ENCODE assay signal across 27 cellular contexts in genomic region chr21:35579520-35580293, GRCh38.
A peak's percentile ranks its signal among the peaks of the same experiment; 100 is the strongest.
DNase-seq lines count a peak whose midpoint lies in the region; ATAC-seq, FAIRE-seq and TF ChIP-seq lines count a peak whose summit lies in the region.
"Had no signal": no experiment of that assay in that cellular context is flagged by ENCODE, and none has a peak within 500 bp of the region (broad histone marks: within the 10 kb centered on the region; RNA-seq: fewer than 3 reads in every experiment).

No MANE protein-coding gene starts in this region.

- H3K18ac ChIP-seq in IMR-90 (ENCODE audit: low read depth, low read length), result peak overlapping the region; percentile 31; the same call in 1 of the 2 replicates

- H3K4me1 Mint-ChIP-seq in activated CD8-positive, alpha-beta T cell treated with anti-CD3 and anti-CD28 coated beads for 36 hours (ENCODE audit: low read depth), result peaks cover 17% of the 10 kb centered on the region
- no peaks in the 10 kb centered on the region for H3K4me1 Mint-ChIP-seq in activated CD8-positive, alpha-beta T cell treated with anti-CD3 and anti-CD28 coated beads, Interleukin-2, amount 10 ng/mL, durations not matched to agents 7 days and 5 days (ENCODE audit: low read depth)
- H3K4me1 Mint-ChIP-seq: CD8-positive, alpha-beta memory T cell; endodermal cell; immature natural killer cell had no signal

- H4K8ac ChIP-seq in IMR-90 (ENCODE audit: low read depth in 2 of 2, low read length in 2 of 2), result no peak overlapping the region

- no peak for DNase-seq in activated CD8-positive, alpha-beta T cell treated with anti-CD3 and anti-CD28 coated beads for 36 hours
- DNase-seq in activated CD8-positive, alpha-beta T cell treated with anti-CD3 and anti-CD28 coated beads, Interleukin-2, amount 10 ng/mL, durations not matched to agents 7 days and 5 days, result no peak
- DNase-seq in IMR-90 (peak; percentile 44), bronchial epithelial cell (ENCODE audit: low read depth) (peak; percentile 62), epidermal melanocyte (ENCODE audit: insufficient read length, low spot score) (no peak), spleen (no peak)
- DNase-seq: activated CD4-positive, alpha-beta T cell treated with anti-CD3 and anti-CD28 coated beads, Interleukin-2, amount 10 ng/mL, durations not matched to agents 7 days and 5 days; BE2C; CD8-positive, alpha-beta memory T cell; central memory CD4-positive, alpha-beta T cell; endodermal cell; hypothalamus; immature natural killer cell; left colon; NCI-H1092; NCI-H187; NCI-H2171; NCI-H510A treated with DMSO at 0.1 percent for 48 hours; PC-3; right cardiac atrium; stimulated activated naive CD4-positive, alpha-beta T cell had no signal

- no peak overlapping the region for H3K4me3 Mint-ChIP-seq in activated CD8-positive, alpha-beta T cell treated with anti-CD3 and anti-CD28 coated beads for 36 hours
- H3K4me3 Mint-ChIP-seq in activated CD8-positive, alpha-beta T cell treated with anti-CD3 and anti-CD28 coated beads, Interleukin-2, amount 10 ng/mL, durations not matched to agents 7 days and 5 days, result no peak overlapping the region
- H3K4me3 Mint-ChIP-seq: activated CD4-positive, alpha-beta T cell treated with anti-CD3 and anti-CD28 coated beads, Interleukin-2, amount 10 ng/mL, durations not matched to agents 7 days and 5 days; CD8-positive, alpha-beta memory T cell; endodermal cell; immature natural killer cell; T-helper 2 cell treated with Interferon-gamma antibody and Interleukin-4, amounts not matched to agents 5 μg/mL and 100 μg/mL, for 36 hours had no signal

- no peak for TF ChIP-seq CTCF in activated CD8-positive, alpha-beta T cell treated with anti-CD3 and anti-CD28 coated beads for 36 hours (IDR thresholded peaks at IDR 0.05)
- no peak for TF ChIP-seq CTCF in IMR-90 (conservative IDR thresholded peaks at IDR 0.05; ENCODE audit: low read depth, low read length)
- TF ChIP-seq CTCF in bronchial epithelial cell (IDR thresholded peaks at IDR 0.05; ENCODE audit: insufficient read depth, low read length, severe bottlenecking), result no peak
- TF ChIP-seq CTCF in spleen (IDR thresholded peaks at IDR 0.05 in 8 of 11, conservative IDR thresholded peaks at IDR 0.05 in 3 of 11), result no peak

- BruUV-seq in IMR-90 (replicated peaks; lab: Mats Ljungman, UMichigan), result no TSS peak

- H3K27me3 ChIP-seq in IMR-90 (ENCODE audit: control insufficient read depth, insufficient read depth, low read length) (no peaks in the 10 kb centered on the region), bronchial epithelial cell (ENCODE audit: control insufficient read depth, insufficient read depth, low read length) (no peaks in the 10 kb centered on the region), skeletal muscle satellite cell (ENCODE audit: control insufficient read depth, insufficient read depth, low read length) (no peaks in the 10 kb centered on the region), spleen (replicated peaks in 1 of 7) (no peaks in the 10 kb centered on the region)
- H3K27me3 ChIP-seq: ascending aorta, BE2C had no signal

- H2BK5ac ChIP-seq in IMR-90 (ENCODE audit: low read depth, low read length, poor library complexity, severe bottlenecking), result no peak overlapping the region

- no peak overlapping the region for H3K27ac Mint-ChIP-seq in activated CD8-positive, alpha-beta T cell treated with anti-CD3 and anti-CD28 coated beads for 36 hours
- no peak overlapping the region for H3K27ac Mint-ChIP-seq in activated CD8-positive, alpha-beta T cell treated with anti-CD3 and anti-CD28 coated beads, Interleukin-2, amount 10 ng/mL, durations not matched to agents 7 days and 5 days
- H3K27ac Mint-ChIP-seq: activated CD4-positive, alpha-beta T cell treated with anti-CD3 and anti-CD28 coated beads, Interleukin-2, amount 10 ng/mL, durations not matched to agents 7 days and 5 days; CD8-positive, alpha-beta memory T cell; endodermal cell; immature natural killer cell; T-helper 2 cell treated with Interferon-gamma antibody and Interleukin-4, amounts not matched to agents 5 μg/mL and 100 μg/mL, for 36 hours had no signal

- POLR2A ChIA-PET in activated CD8-positive, alpha-beta T cell treated with anti-CD3 and anti-CD28 coated beads for 36 hours (lab: Charles Lee), result interaction anchor here (0.6 to 1.0 kb wide), 4 partner anchors 89 to 1451 kb away, joined by 3 read pairs; no protein-coding TSS in a partner anchor
- POLR2A ChIA-PET in activated CD8-positive, alpha-beta T cell treated with anti-CD3 and anti-CD28 coated beads, Interleukin-2, amount 10 ng/mL, durations not matched to agents 7 days and 5 days (lab: Charles Lee), result no interaction called here
- POLR2A ChIA-PET in IMR-90 (lab: Charles Lee; ENCODE audit: unreplicated experiment), result no interaction called here

- H3K14ac ChIP-seq in IMR-90 (replicated peaks; ENCODE audit: low read depth, low read length), result no peak overlapping the region; the same call in 1 of the 2 replicates

- no peak for FAIRE-seq in bronchial epithelial cell (lab: Jason Lieb, UNC)
- FAIRE-seq: H1 had no signal

- peak; percentile 51 for ATAC-seq in activated CD8-positive, alpha-beta T cell treated with anti-CD3 and anti-CD28 coated beads for 36 hours
- ATAC-seq in activated CD8-positive, alpha-beta T cell treated with anti-CD3 and anti-CD28 coated beads, Interleukin-2, amount 10 ng/mL, durations not matched to agents 7 days and 5 days, result no peak
- ATAC-seq in IMR-90 (ENCODE audit: low read depth), result no peak
- ATAC-seq in HG03097 (IDR thresholded peaks at IDR 0.05; ENCODE audit: low FRiP score, unreplicated experiment), result no peak
- ATAC-seq: left colon, PC-3, right cardiac atrium, Right ventricle myocardium inferior had no signal

- no peaks in the 10 kb centered on the region for H4K20me1 ChIP-seq in IMR-90 (ENCODE audit: insufficient read depth, low read length)

- no peaks in the 10 kb centered on the region for H3K9me3 Mint-ChIP-seq in activated CD8-positive, alpha-beta T cell treated with anti-CD3 and anti-CD28 coated beads for 36 hours
- no peaks in the 10 kb centered on the region for H3K9me3 Mint-ChIP-seq in activated CD8-positive, alpha-beta T cell treated with anti-CD3 and anti-CD28 coated beads, Interleukin-2, amount 10 ng/mL, durations not matched to agents 7 days and 5 days (ENCODE audit: insufficient read depth)
- H3K9me3 Mint-ChIP-seq: CD8-positive, alpha-beta memory T cell; endodermal cell; immature natural killer cell had no signal

- CTCF ChIA-PET in activated CD8-positive, alpha-beta T cell treated with anti-CD3 and anti-CD28 coated beads for 36 hours (lab: Charles Lee), result no interaction called here
- CTCF ChIA-PET in activated CD8-positive, alpha-beta T cell treated with anti-CD3 and anti-CD28 coated beads, Interleukin-2, amount 10 ng/mL, durations not matched to agents 7 days and 5 days (lab: Charles Lee), result no interaction called here
- CTCF ChIA-PET in IMR-90 (lab: Yijun Ruan, JAX), result no interaction called here

- no peak overlapping the region for H3K9ac ChIP-seq in IMR-90 (ENCODE audit: low read depth, low read length)
- H3K9ac ChIP-seq in skeletal muscle satellite cell (ENCODE audit: low read depth, low read length), result peak overlapping the region; percentile 31

- no peak for TF ChIP-seq RAD21 in IMR-90 (IDR thresholded peaks at IDR 0.05; ENCODE audit: low read length)

- no peak overlapping the region for H4K5ac ChIP-seq in IMR-90 (ENCODE audit: low read depth, low read length)

- H3K23ac ChIP-seq in IMR-90 (ENCODE audit: low read depth, low read length), result peak overlapping the region; percentile 3; the same call in 1 of the 2 replicates

- peak overlapping the region; percentile 33; the same call in 1 of the 3 replicates for H2BK15ac ChIP-seq in IMR-90 (ENCODE audit: low read depth, low read length)

- no peaks in the 10 kb centered on the region for H3K79me1 ChIP-seq in IMR-90 (ENCODE audit: low read depth in 1 of 2, low read length in 2 of 2)

- no peak overlapping the region for H3K56ac ChIP-seq in IMR-90 (ENCODE audit: extremely low read depth, insufficient read depth, low read length)

- peaks cover 2% of the 10 kb centered on the region; the same call in 1 of the 2 replicates for H3K9me3 ChIP-seq in IMR-90 (ENCODE audit: control insufficient read depth, insufficient read depth, low read length)
- H3K9me3 ChIP-seq in skeletal muscle satellite cell (replicated peaks; ENCODE audit: low read length), result no peaks in the 10 kb centered on the region
- no peaks in the 10 kb centered on the region for H3K9me3 ChIP-seq in spleen
- H3K9me3 ChIP-seq: ascending aorta, BE2C had no signal

- no peak overlapping the region for H3K4ac ChIP-seq in IMR-90 (ENCODE audit: low read depth, low read length)

- H3K4me2 ChIP-seq in IMR-90 (ENCODE audit: low read depth, low read length), result no peak overlapping the region
- H3K4me2 ChIP-seq in skeletal muscle satellite cell (ENCODE audit: low read length), result peak overlapping the region; percentile 35

- H3K27ac ChIP-seq in IMR-90 (ENCODE audit: insufficient read depth, low read length) (no peak overlapping the region), spleen (no peak overlapping the region)
- H3K27ac ChIP-seq: ascending aorta had no signal

- H3K4me1 ChIP-seq in IMR-90 (ENCODE audit: control insufficient read depth, insufficient read depth, low read length) (peaks cover 21% of the 10 kb centered on the region), skeletal muscle satellite cell (ENCODE audit: control insufficient read depth, insufficient read depth, low read length) (peaks cover 43% of the 10 kb centered on the region), spleen (peaks cover 0 to 22% (median 4%) of the 10 kb centered on the region in 6 donors)
- H3K4me1 ChIP-seq: ascending aorta, BE2C had no signal

- H3K9me1 ChIP-seq in IMR-90 (ENCODE audit: insufficient read depth, low read length), result peaks cover 14% of the 10 kb centered on the region

- in situ Hi-C loops in IMR-90 (cut with MboI; ENCODE audit: low sequenced_read_pairs), result no loop called here

- peak overlapping the region; percentile 53; the same call in 1 of the 2 replicates for H2BK120ac ChIP-seq in IMR-90 (ENCODE audit: low read depth, low read length)

- H3K36me3 Mint-ChIP-seq in activated CD8-positive, alpha-beta T cell treated with anti-CD3 and anti-CD28 coated beads for 36 hours (ENCODE audit: low read depth), result no peaks in the 10 kb centered on the region
- no peaks in the 10 kb centered on the region for H3K36me3 Mint-ChIP-seq in activated CD8-positive, alpha-beta T cell treated with anti-CD3 and anti-CD28 coated beads, Interleukin-2, amount 10 ng/mL, durations not matched to agents 7 days and 5 days (ENCODE audit: low read depth)
- H3K36me3 Mint-ChIP-seq: CD8-positive, alpha-beta memory T cell; immature natural killer cell had no signal

- H2BK20ac ChIP-seq in IMR-90 (ENCODE audit: low read depth, low read length), result peak overlapping the region; percentile 51; the same call in 1 of the 2 replicates

- H4K91ac ChIP-seq in IMR-90 (ENCODE audit: insufficient read depth, low read depth, low read length), result no peak overlapping the region; the same call in 1 of the 2 replicates

- H3K27me3 Mint-ChIP-seq in activated CD8-positive, alpha-beta T cell treated with anti-CD3 and anti-CD28 coated beads for 36 hours, result peaks cover 3% of the 10 kb centered on the region
- H3K27me3 Mint-ChIP-seq in activated CD8-positive, alpha-beta T cell treated with anti-CD3 and anti-CD28 coated beads, Interleukin-2, amount 10 ng/mL, durations not matched to agents 7 days and 5 days (ENCODE audit: low read depth), result peaks cover 2% of the 10 kb centered on the region
- H3K27me3 Mint-ChIP-seq: activated CD4-positive, alpha-beta T cell treated with anti-CD3 and anti-CD28 coated beads, Interleukin-2, amount 10 ng/mL, durations not matched to agents 7 days and 5 days had no signal

- no CpG with 5 or more reads among the region's 2 CpGs for WGBS in IMR-90 (ENCODE audit: extremely low coverage in 2 of 2, insufficient read length in 1 of 2), 2 experiments
- WGBS in spleen, 5 donors, result 70 to 91% (median 75%) methylated on average over 2 of the region's 2 CpGs

- no peak overlapping the region for H2AFZ ChIP-seq in IMR-90 (replicated peaks; ENCODE audit: low read length, poor library complexity)

- no peak for TF ChIP-seq POLR2A in IMR-90 (IDR thresholded peaks at IDR 0.05; ENCODE audit: low read depth, low read length)
- no peak for TF ChIP-seq POLR2A in spleen (IDR thresholded peaks at IDR 0.05)

- H2AK9ac ChIP-seq in IMR-90 (replicated peaks; ENCODE audit: low read depth, low read length, poor library complexity), result no peak overlapping the region

- dilution Hi-C loops in IMR-90 (cut with HindIII; ENCODE audit: low sequenced_read_pairs, unreplicated experiment), result no loop called here

- intact Hi-C loops in activated CD8-positive, alpha-beta T cell treated with anti-CD3 and anti-CD28 coated beads for 36 hours (cut with micrococcal nuclease), result no loop called here
- intact Hi-C loops in IMR-90 (cut with micrococcal nuclease), result loop anchor here (10.0 kb wide), 1 partner anchor 65 kb away; no protein-coding TSS in a partner anchor
- intact Hi-C loops in spleen (cut with DNase I; ENCODE audit: low total_unique reads), result no loop called here

- H3K36me3 ChIP-seq in IMR-90 (ENCODE audit: control insufficient read depth, insufficient read depth, low read length) (no peaks in the 10 kb centered on the region), bronchial epithelial cell (ENCODE audit: control insufficient read depth, insufficient read depth, low read length) (no peaks in the 10 kb centered on the region), skeletal muscle satellite cell (ENCODE audit: insufficient read depth, low read length) (no peaks in the 10 kb centered on the region), spleen (no peaks in the 10 kb centered on the region)
- H3K36me3 ChIP-seq: ascending aorta, BE2C had no signal

- no peak overlapping the region for H3K4me3 ChIP-seq in IMR-90 (ENCODE audit: insufficient read depth, low read depth, low read length)
- no peak overlapping the region for H3K4me3 ChIP-seq in bronchial epithelial cell (ENCODE audit: low read depth, low read length)
- H3K4me3 ChIP-seq in skeletal muscle satellite cell (ENCODE audit: low read length), result no peak overlapping the region
- no peak overlapping the region for H3K4me3 ChIP-seq in spleen
- H3K4me3 ChIP-seq: ascending aorta had no signal

- peak overlapping the region; percentile 53; the same call in 1 of the 2 replicates for H2AK5ac ChIP-seq in IMR-90 (ENCODE audit: low read depth, low read length)

Comparison
In these comparisons a context has a peak if more than half of its experiments do, and no peak if none do; other contexts are left out.
1. DNase-seq: peak in IMR-90 (single experiment) and bronchial epithelial cell (single experiment); none in activated CD8-positive, alpha-beta T cell treated with anti-CD3 and anti-CD28 coated beads for 36 hours (single experiment), activated CD8-positive, alpha-beta T cell treated with anti-CD3 and anti-CD28 coated beads, Interleukin-2, amount 10 ng/mL, durations not matched to agents 7 days and 5 days (single experiment), epidermal melanocyte (single experiment) and spleen (single experiment).